ENCODE assay signal across 21 cellular contexts in genomic region chr13:50544226-50544625, GRCh38.
"Had no signal": no experiment of that assay in that cellular context is flagged by ENCODE, and none has a peak within 500 bp of the region (broad histone marks: within the 10 kb centered on the region; RNA-seq: fewer than 3 reads in every experiment).

No MANE protein-coding gene starts in this region.

- H3K36me3 Mint-ChIP-seq: activated naive CD8-positive, alpha-beta T cell treated with anti-CD3 and anti-CD28 coated beads, Interleukin-2, amount 10 ng/mL, durations not matched to agents 7 days and 5 days had no signal

- H3K36me3 ChIP-seq: esophagus squamous epithelium, pancreas, right lobe of liver, SJSA1, spleen, thyroid gland had no signal

- H3K9me3 Mint-ChIP-seq: activated B cell treated with CpG ODN at 0.5 μM for 24 hours; activated CD8-positive, alpha-beta T cell treated with anti-CD3 and anti-CD28 coated beads for 36 hours; activated naive CD8-positive, alpha-beta T cell treated with anti-CD3 and anti-CD28 coated beads, Interleukin-2, amount 10 ng/mL, durations not matched to agents 7 days and 5 days had no signal

- H3K4me1 ChIP-seq: esophagus squamous epithelium, pancreas, right lobe of liver, spleen had no signal

- H3K4me3 Mint-ChIP-seq: activated B cell treated with CpG ODN at 0.5 μM for 24 hours; activated CD8-positive, alpha-beta T cell treated with anti-CD3 and anti-CD28 coated beads for 36 hours; activated naive CD8-positive, alpha-beta T cell treated with anti-CD3 and anti-CD28 coated beads, Interleukin-2, amount 10 ng/mL, durations not matched to agents 7 days and 5 days; dendritic cell treated with granulocyte-macrophage colony-stimulating factor and Interleukin-4, amounts not matched to agents 40 ng/mL and 50 ng/mL, for 4 days had no signal

- H3K27me3 Mint-ChIP-seq: activated B cell treated with CpG ODN at 0.5 μM for 24 hours; activated CD8-positive, alpha-beta T cell treated with anti-CD3 and anti-CD28 coated beads for 36 hours; dendritic cell treated with granulocyte-macrophage colony-stimulating factor and Interleukin-4, amounts not matched to agents 40 ng/mL and 50 ng/mL, for 4 days had no signal

- ATAC-seq: activated CD8-positive, alpha-beta T cell treated with anti-CD3 and anti-CD28 coated beads for 36 hours; left colon; pancreas; right lobe of liver had no signal

- H3K4me3 ChIP-seq: esophagus squamous epithelium, pancreas, right lobe of liver, SJSA1, spleen, thyroid gland had no signal

- H3K27me3 ChIP-seq: esophagus squamous epithelium, pancreas, right lobe of liver, SJSA1, spleen, thyroid gland had no signal

- DNase-seq: activated B cell treated with CpG ODN at 0.5 μM for 24 hours; activated CD4-positive, alpha-beta T cell treated with anti-CD3 and anti-CD28 coated beads for 48 hours; activated CD8-positive, alpha-beta T cell treated with anti-CD3 and anti-CD28 coated beads for 36 hours; activated naive CD4-positive, alpha-beta T cell treated with Interleukin-2 at 50 U/mL for 16 hours; activated naive CD8-positive, alpha-beta T cell treated with anti-CD3 and anti-CD28 coated beads, Interleukin-2, amount 10 ng/mL, durations not matched to agents 7 days and 5 days; activated T-cell treated with anti-CD3 and anti-CD28 coated beads, Interleukin-2, amount 50 U/mL, for 1 hour; cerebellar nuclear complex; effector memory CD4-positive, alpha-beta T cell; esophagus squamous epithelium; left colon; midbrain; pancreas; right lobe of liver; spleen; stimulated activated CD8-positive, alpha-beta memory T cell treated with anti-CD3 and anti-CD28 coated beads, Interleukin-4, amount 100 ng/mL, for 48 hours; stimulated activated naive CD4-positive, alpha-beta T cell treated with Interleukin-2 at 50 U/mL for 16 hours; SW 1271 had no signal

- H3K9me3 ChIP-seq: esophagus squamous epithelium, pancreas, right lobe of liver, SJSA1, thyroid gland had no signal

- H3K4me1 Mint-ChIP-seq: activated naive CD8-positive, alpha-beta T cell treated with anti-CD3 and anti-CD28 coated beads, Interleukin-2, amount 10 ng/mL, durations not matched to agents 7 days and 5 days had no signal

- H3K27ac Mint-ChIP-seq: activated B cell treated with CpG ODN at 0.5 μM for 24 hours; activated CD8-positive, alpha-beta T cell treated with anti-CD3 and anti-CD28 coated beads for 36 hours; activated naive CD8-positive, alpha-beta T cell treated with anti-CD3 and anti-CD28 coated beads, Interleukin-2, amount 10 ng/mL, durations not matched to agents 7 days and 5 days; activated T-helper 2 cell treated with anti-CD3 and anti-CD28 coated beads, Interferon-gamma antibody, Interleukin-2, Interleukin-4, amounts not matched to agents 10 μg/mL and 5 μg/mL and 100 μg/mL, durations not matched to agents 14 hours and 24 hours and 36 hours; dendritic cell treated with granulocyte-macrophage colony-stimulating factor and Interleukin-4, amounts not matched to agents 40 ng/mL and 50 ng/mL, for 4 days had no signal

- H3K27ac ChIP-seq: esophagus squamous epithelium, pancreas, right lobe of liver, SJSA1, spleen, thyroid gland had no signal
